Comparison of ENCODE assay signal across 8 cellular contexts in the genomic region with DNA sequence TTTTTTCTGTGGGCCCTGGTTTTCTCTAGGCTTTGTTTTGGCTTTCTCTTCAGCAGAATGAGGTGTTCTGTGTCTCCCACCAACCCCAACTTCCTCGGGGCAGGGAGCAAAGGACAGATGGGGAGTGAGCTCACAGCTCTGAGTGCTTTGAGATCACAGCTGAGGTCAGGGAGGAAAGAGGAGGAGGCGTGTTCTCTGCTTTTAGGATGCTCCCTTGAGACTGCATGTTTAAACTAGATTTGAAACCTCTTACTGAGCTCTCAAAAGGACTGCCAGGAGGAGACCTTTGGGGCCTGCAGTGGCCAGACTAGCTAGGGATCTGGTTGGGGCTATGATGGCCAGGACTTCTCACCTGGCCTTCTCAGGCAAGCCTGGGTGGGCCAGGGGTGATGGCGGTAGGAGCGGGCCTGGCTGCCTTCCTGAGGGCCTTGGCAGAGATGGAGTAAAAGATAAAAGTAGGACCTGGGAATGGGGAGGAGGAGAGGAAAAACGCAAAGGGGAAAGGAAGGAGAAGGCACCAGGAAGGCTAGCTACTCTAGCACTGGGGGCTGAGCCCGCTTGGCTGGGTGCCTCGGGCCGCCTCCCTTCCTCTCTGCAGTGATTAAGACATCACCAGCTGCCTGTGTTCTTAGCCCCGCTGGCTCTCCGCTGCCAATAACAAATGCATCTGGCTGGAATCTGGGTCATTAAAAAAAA.
DNase-seq lines count a peak whose midpoint lies in the region; ATAC-seq and TF ChIP-seq lines count a peak whose summit lies in the region.

No MANE protein-coding gene starts in this region.

- TF ChIP-seq CTCF in WTC11 (IDR thresholded peaks at IDR 0.05) (no peak), hepatocyte (IDR thresholded peaks at IDR 0.05; ENCODE audit: poor library complexity) (no peak), type B pancreatic cell (conservative IDR thresholded peaks at IDR 0.05) (no peak), GM23338 (conservative IDR thresholded peaks at IDR 0.05; ENCODE audit: low read depth in 2 of 2) (no peak)

- peak overlapping the region; percentile 50 for H3K27ac ChIP-seq in hepatocyte
- no peak overlapping the region for H3K27ac ChIP-seq in GM23338 (ENCODE audit: low read depth)

- H3K9me3 Mint-ChIP-seq in WTC11 (no peaks in the 10 kb centered on the region), type B pancreatic cell (no peaks in the 10 kb centered on the region), GM23338 (no peaks in the 10 kb centered on the region)

- peaks cover 22% of the 10 kb centered on the region for H3K4me1 Mint-ChIP-seq in WTC11
- H3K4me1 Mint-ChIP-seq in type B pancreatic cell (ENCODE audit: unreplicated experiment): peaks cover 29% of the 10 kb centered on the region
- H3K4me1 Mint-ChIP-seq in GM23338: peaks cover 25% of the 10 kb centered on the region

- H3K4me3 ChIP-seq in hepatocyte (no peak overlapping the region), GM23338 (no peak overlapping the region)

- POLR2A ChIA-PET in WTC11 (lab: Charles Lee): no interaction called here

- CTCF ChIA-PET in WTC11 (lab: Charles Lee): interaction anchor here (0.7 to 4.3 kb wide), 7 partner anchors 11 to 85 kb away, joined by 3 to 26 read pairs (median 3); no protein-coding TSS in a partner anchor

- no peaks in the 10 kb centered on the region for H3K9me3 ChIP-seq in hepatocyte (ENCODE audit: low read depth)

- H3K79me2 ChIP-seq in hepatocyte: no peaks in the 10 kb centered on the region
- no peaks in the 10 kb centered on the region for H3K79me2 ChIP-seq in GM23338 (replicated peaks; ENCODE audit: insufficient read depth)

- H3K27ac Mint-ChIP-seq in WTC11 (peak overlapping the region; percentile 51; the same call in 1 of the 2 replicates), type B pancreatic cell (peak overlapping the region; percentile 24), GM23338 (no peak overlapping the region)

- H3K36me3 Mint-ChIP-seq in WTC11: no peaks in the 10 kb centered on the region
- H3K36me3 Mint-ChIP-seq in type B pancreatic cell: no peaks in the 10 kb centered on the region
- no peaks in the 10 kb centered on the region for H3K36me3 Mint-ChIP-seq in GM23338 (ENCODE audit: low read depth)

- WGBS in hepatocyte (ENCODE audit: low lambda C conversion rate, missing lambda C conversion rate): 50% methylated on average over 10 of the region's 10 CpGs

- H3K27me3 Mint-ChIP-seq in WTC11 (ENCODE audit: low read depth): no peaks in the 10 kb centered on the region
- peaks cover 14% of the 10 kb centered on the region for H3K27me3 Mint-ChIP-seq in type B pancreatic cell
- H3K27me3 Mint-ChIP-seq in GM23338 (ENCODE audit: insufficient read depth, low read depth, poor library complexity): peaks cover 4% of the 10 kb centered on the region

- no peak overlapping the region for H2AFZ ChIP-seq in hepatocyte
- no peak overlapping the region for H2AFZ ChIP-seq in GM23338

- H3K27me3 ChIP-seq in hepatocyte: no peaks in the 10 kb centered on the region
- no peaks in the 10 kb centered on the region for H3K27me3 ChIP-seq in GM23338 (ENCODE audit: insufficient read depth)

- H3K36me3 ChIP-seq in hepatocyte (replicated peaks; ENCODE audit: insufficient read depth, low read depth) (no peaks in the 10 kb centered on the region), GM23338 (ENCODE audit: insufficient read depth) (no peaks in the 10 kb centered on the region)

- H3K4me3 Mint-ChIP-seq in WTC11: no peak overlapping the region
- no peak overlapping the region for H3K4me3 Mint-ChIP-seq in type B pancreatic cell
- no peak overlapping the region for H3K4me3 Mint-ChIP-seq in GM23338

- 0 out of 2 replicates have a peak, but pooled peaks cover 4% of the 10 kb centered on the region for H3F3A ChIP-seq in GM23338 (replicated peaks; ENCODE audit: low read depth)

- H3K9me2 ChIP-seq in hepatocyte (replicated peaks; ENCODE audit: insufficient read depth) (no peaks in the 10 kb centered on the region), GM23338 (ENCODE audit: insufficient read depth) (no peaks in the 10 kb centered on the region)

- H4K20me1 ChIP-seq in hepatocyte (ENCODE audit: insufficient read depth, poor library complexity, severe bottlenecking) (peaks cover 9% of the 10 kb centered on the region), GM23338 (replicated peaks; ENCODE audit: insufficient read depth) (no peaks in the 10 kb centered on the region)

- H3K4me1 ChIP-seq in hepatocyte (ENCODE audit: insufficient read depth) (peaks cover 7% of the 10 kb centered on the region), GM23338 (ENCODE audit: insufficient read depth) (peaks cover 20% of the 10 kb centered on the region)

- H3K4me2 ChIP-seq in hepatocyte (peak overlapping the region; percentile 8), GM23338 (no peak overlapping the region)

- peak; percentile 78 for DNase-seq in NCI-H1092 (lab: John Stamatoyannopoulos, UW)
- no peak for DNase-seq in WTC11 (ENCODE audit: low spot score)
- peak; percentile 70 for DNase-seq in hepatocyte (ENCODE audit: low spot score)
- no peak for DNase-seq in type B pancreatic cell (ENCODE audit: extremely low spot score, unreplicated experiment)
- DNase-seq in GM23338 (ENCODE audit: low spot score): no peak
- no peak for DNase-seq in SHP77 treated with DMSO at 0.1 percent for 48 hours (lab: John Stamatoyannopoulos, UW)
- DNase-seq in iPS-NIHi7 (ENCODE audit: extremely low spot score): no peak

- ATAC-seq in WTC11 (no peak), GM18909 (IDR thresholded peaks at IDR 0.05; ENCODE audit: poor library complexity, unreplicated experiment) (no peak), GM23338 (no peak)

TF ChIP-seq in WTC11, 78 proteins besides CTCF, POLR2A, EP300 and RAD21 (continues in another document):
- no peak for TF ChIP-seq ZBTB21 (CRISPR knock-in tag; IDR thresholded peaks at IDR 0.05; ENCODE audit: borderline replicate concordance)
- TF ChIP-seq, protein P1, sequence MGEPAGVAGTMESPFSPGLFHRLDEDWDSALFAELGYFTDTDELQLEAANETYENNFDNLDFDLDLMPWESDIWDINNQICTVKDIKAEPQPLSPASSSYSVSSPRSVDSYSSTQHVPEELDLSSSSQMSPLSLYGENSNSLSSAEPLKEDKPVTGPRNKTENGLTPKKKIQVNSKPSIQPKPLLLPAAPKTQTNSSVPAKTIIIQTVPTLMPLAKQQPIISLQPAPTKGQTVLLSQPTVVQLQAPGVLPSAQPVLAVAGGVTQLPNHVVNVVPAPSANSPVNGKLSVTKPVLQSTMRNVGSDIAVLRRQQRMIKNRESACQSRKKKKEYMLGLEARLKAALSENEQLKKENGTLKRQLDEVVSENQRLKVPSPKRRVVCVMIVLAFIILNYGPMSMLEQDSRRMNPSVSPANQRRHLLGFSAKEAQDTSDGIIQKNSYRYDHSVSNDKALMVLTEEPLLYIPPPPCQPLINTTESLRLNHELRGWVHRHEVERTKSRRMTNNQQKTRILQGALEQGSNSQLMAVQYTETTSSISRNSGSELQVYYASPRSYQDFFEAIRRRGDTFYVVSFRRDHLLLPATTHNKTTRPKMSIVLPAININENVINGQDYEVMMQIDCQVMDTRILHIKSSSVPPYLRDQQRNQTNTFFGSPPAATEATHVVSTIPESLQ (CRISPR knock-in tag; IDR thresholded peaks at IDR 0.05): no peak
- no peak for TF ChIP-seq RORB (CRISPR knock-in tag; IDR thresholded peaks at IDR 0.05)
- no peak for TF ChIP-seq ZNF138 (CRISPR knock-in tag; conservative IDR thresholded peaks at IDR 0.05)
- TF ChIP-seq CBFB (CRISPR knock-in tag; IDR thresholded peaks at IDR 0.05; ENCODE audit: low read depth): no peak

Comparison
In these comparisons a context has a peak if more than half of its experiments do, and no peak if none do; other contexts are left out.
1. DNase-seq: peak in NCI-H1092 (single experiment) and hepatocyte (single experiment); none in WTC11 (single experiment), type B pancreatic cell (single experiment), GM23338 (single experiment), SHP77 treated with DMSO at 0.1 percent for 48 hours (single experiment) and iPS-NIHi7 (single experiment).